In the genomic region with DNA sequence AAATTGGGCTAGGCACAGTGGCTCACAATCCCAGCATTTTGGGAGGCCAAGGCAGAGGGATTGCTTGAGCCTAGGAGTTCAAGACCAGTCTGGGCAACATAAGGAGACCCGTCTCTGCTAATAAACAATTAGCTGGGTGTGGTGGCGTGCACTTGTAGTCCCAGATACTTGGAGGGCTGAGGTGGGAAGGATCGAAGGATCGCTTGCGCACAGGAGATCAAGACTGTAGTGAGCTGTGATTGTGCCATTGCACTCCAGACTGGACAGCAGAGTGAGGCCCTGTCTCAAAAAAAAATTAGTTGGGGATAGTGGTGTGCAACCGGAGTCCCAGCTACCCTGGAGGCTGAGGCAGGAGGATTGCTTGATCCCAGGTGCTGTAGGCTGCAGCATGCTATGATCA, we compare ENCODE assay signal across 16 cellular contexts.
"Had no signal": no experiment of that assay in that cellular context is flagged by ENCODE, and none has a peak within 500 bp of the region (broad histone marks: within the 10 kb centered on the region; RNA-seq: fewer than 3 reads in every experiment).

No MANE protein-coding gene starts in this region.

- H3K36me3 Mint-ChIP-seq: natural killer cell had no signal

- H3K27ac ChIP-seq: coronary artery, dorsolateral prefrontal cortex, right atrium auricular region, sigmoid colon, skin epidermis had no signal

- ATAC-seq: left lobe of liver, mucosa of descending colon had no signal

- H3K36me3 ChIP-seq: right atrium auricular region, sigmoid colon had no signal

- H3K4me1 ChIP-seq: right atrium auricular region, sigmoid colon had no signal

- H3K27ac Mint-ChIP-seq: natural killer cell had no signal

- H3K9me3 ChIP-seq: mucosa of descending colon, right atrium auricular region, sigmoid colon had no signal

- DNase-seq: effector CD8-positive, alpha-beta T cell; islet precursor cell; mammary epithelial cell; mucosa of descending colon; natural killer cell; sigmoid colon; stimulated activated CD4-positive, alpha-beta T cell treated with anti-CD3 and anti-CD28 coated beads, Interleukin-2, amount 100 ng/mL, for 24 hours; stimulated activated CD4-positive, alpha-beta T cell treated with anti-CD3 and anti-CD28 coated beads, Interleukin-4, amount 100 ng/mL, for 4 hours; stimulated activated naive CD4-positive, alpha-beta T cell treated with Interleukin-2 at 50 U/mL for 16 hours; trophoblast cell had no signal

- H3K27me3 ChIP-seq: dorsolateral prefrontal cortex, right atrium auricular region, sigmoid colon had no signal

- H3K4me3 ChIP-seq: coronary artery, dorsolateral prefrontal cortex, mucosa of descending colon, right atrium auricular region, sigmoid colon, skin epidermis had no signal

- H3K9me3 Mint-ChIP-seq: natural killer cell, neural crest cell had no signal

- H3K4me3 Mint-ChIP-seq: natural killer cell, neural crest cell had no signal

- H3K4me1 Mint-ChIP-seq: natural killer cell, neural crest cell had no signal
